14 cellular contexts compared by ENCODE assay signal in genomic region chr6:23174781-23175361, GRCh38.
DNase-seq lines count a peak whose midpoint lies in the region; ATAC-seq and TF ChIP-seq lines count a peak whose summit lies in the region.
"Had no signal": no experiment of that assay in that cellular context is flagged by ENCODE, and none has a peak within 500 bp of the region (broad histone marks: within the 10 kb centered on the region; RNA-seq: fewer than 3 reads in every experiment).

No MANE protein-coding gene starts in this region.

- H4K20me1 ChIP-seq in osteoblast (ENCODE audit: insufficient read depth, low read length), result no peaks in the 10 kb centered on the region

- H3K27me3 Mint-ChIP-seq in Calu3 (ENCODE audit: unreplicated experiment) (no peaks in the 10 kb centered on the region), chondrocyte (ENCODE audit: low read depth) (no peaks in the 10 kb centered on the region)
- H3K27me3 Mint-ChIP-seq: dendritic cell treated with granulocyte-macrophage colony-stimulating factor and Interleukin-4, amounts not matched to agents 40 ng/mL and 50 ng/mL, for 4 days had no signal

- peak overlapping the region; percentile 58 for H2AFZ ChIP-seq in osteoblast (ENCODE audit: low read length)

- ATAC-seq in heart left ventricle (no peak), HG02759 (IDR thresholded peaks at IDR 0.05; ENCODE audit: unreplicated experiment) (no peak)
- ATAC-seq: pancreas had no signal

- H3K4me3 Mint-ChIP-seq in Calu3 (ENCODE audit: low read depth, unreplicated experiment) (no peak overlapping the region), chondrocyte (ENCODE audit: unreplicated experiment) (peak overlapping the region; percentile 0)
- H3K4me3 Mint-ChIP-seq: dendritic cell treated with granulocyte-macrophage colony-stimulating factor and Interleukin-4, amounts not matched to agents 40 ng/mL and 50 ng/mL, for 4 days; T-helper 1 cell treated with Interleukin-12 subunit alpha and Interleukin-12 subunit beta and Interleukin-4 antibody, amounts not matched to agents 30 μg/mL and 1 μg/mL, for 36 hours had no signal

- no peaks in the 10 kb centered on the region for H3K36me3 ChIP-seq in osteoblast (ENCODE audit: insufficient read depth, low read length)
- no peaks in the 10 kb centered on the region for H3K36me3 ChIP-seq in heart left ventricle
- H3K36me3 ChIP-seq: pancreas had no signal

- H3K9me3 Mint-ChIP-seq in Calu3 (ENCODE audit: low read depth, unreplicated experiment) (peaks cover 12% of the 10 kb centered on the region), chondrocyte (ENCODE audit: low read depth) (peaks cover 5% of the 10 kb centered on the region)
- H3K9me3 Mint-ChIP-seq: T-helper 1 cell treated with Interleukin-12 subunit alpha and Interleukin-12 subunit beta and Interleukin-4 antibody, amounts not matched to agents 30 μg/mL and 1 μg/mL, for 36 hours had no signal

- H3K27ac ChIP-seq in osteoblast (ENCODE audit: low read depth, low read length), result peak overlapping the region; percentile 98
- H3K27ac ChIP-seq in heart left ventricle, result no peak overlapping the region
- H3K27ac ChIP-seq: pancreas had no signal

- no peaks in the 10 kb centered on the region for H3K79me2 ChIP-seq in osteoblast (ENCODE audit: insufficient read depth, low read length)

- H3K27me3 ChIP-seq in osteoblast (ENCODE audit: insufficient read depth, low read length) (no peaks in the 10 kb centered on the region), heart left ventricle (no peaks in the 10 kb centered on the region)
- H3K27me3 ChIP-seq: pancreas had no signal

- TF ChIP-seq CTCF in Calu3 (IDR thresholded peaks at IDR 0.05; ENCODE audit: unreplicated experiment) (no peak), chondrocyte (IDR thresholded peaks at IDR 0.05) (no peak), osteoblast (IDR thresholded peaks at IDR 0.05; ENCODE audit: extremely low read depth, low read depth, low read length) (no peak), heart left ventricle (IDR thresholded peaks at IDR 0.05) (no peak), GM13976 (IDR thresholded peaks at IDR 0.05; ENCODE audit: borderline replicate concordance, control extremely low read depth, extremely low read depth, insufficient read depth, missing control alignments) (no peak)

- H3K4me3 ChIP-seq in osteoblast (ENCODE audit: insufficient read depth, low read length) (peak overlapping the region; percentile 43), heart left ventricle (no peak overlapping the region)
- H3K4me3 ChIP-seq: pancreas had no signal

- WGBS in heart left ventricle, 4 donors, result 91 to 96% (median 94%) methylated on average over 7 of the region's 7 CpGs

- H3K27ac Mint-ChIP-seq in Calu3 (ENCODE audit: unreplicated experiment), result peak overlapping the region; percentile 25
- peak overlapping the region; percentile 94 for H3K27ac Mint-ChIP-seq in chondrocyte (ENCODE audit: unreplicated experiment)
- H3K27ac Mint-ChIP-seq: dendritic cell treated with granulocyte-macrophage colony-stimulating factor and Interleukin-4, amounts not matched to agents 40 ng/mL and 50 ng/mL, for 4 days; T-helper 1 cell treated with Interleukin-12 subunit alpha and Interleukin-12 subunit beta and Interleukin-4 antibody, amounts not matched to agents 30 μg/mL and 1 μg/mL, for 36 hours had no signal

- H3K4me1 Mint-ChIP-seq in Calu3 (ENCODE audit: low read depth, unreplicated experiment) (peaks cover 16% of the 10 kb centered on the region), chondrocyte (ENCODE audit: low read depth) (peaks cover 22% of the 10 kb centered on the region)

- intact Hi-C loops in Calu3 (cut with micrococcal nuclease; ENCODE audit: unreplicated experiment) (no loop called here), heart left ventricle (cut with DNase I) (no loop called here)

- no TSS peak for BruUV-seq in Calu3 (replicated peaks; lab: Mats Ljungman, UMichigan)

- H3K9me3 ChIP-seq in osteoblast (ENCODE audit: low read depth, low read length) (no peaks in the 10 kb centered on the region), heart left ventricle (no peaks in the 10 kb centered on the region)
- H3K9me3 ChIP-seq: pancreas had no signal

- in situ Hi-C loops in GM13976 (cut with MboI; ENCODE audit: low sequenced_read_pairs, unreplicated experiment), result no loop called here

- no peak for DNase-seq in Calu3
- DNase-seq in M059J (ENCODE audit: low read depth), result peak; percentile 92
- no peak for DNase-seq in chondrocyte (ENCODE audit: low spot score)
- peak; percentile 72 for DNase-seq in osteoblast (ENCODE audit: insufficient read length, low spot score, missing footprints)
- no peak for DNase-seq in heart left ventricle
- no peak for DNase-seq in GM13976 (ENCODE audit: low spot score)
- no peak for DNase-seq in central memory CD4-positive, alpha-beta T cell
- DNase-seq: GDM1, kidney, NCI-H510A treated with DMSO at 0.1 percent for 48 hours, pancreas had no signal

- no peak for TF ChIP-seq POLR2A in heart left ventricle (IDR thresholded peaks at IDR 0.05)

- peaks cover 30% of the 10 kb centered on the region for H3K4me1 ChIP-seq in osteoblast (ENCODE audit: insufficient read depth, low read length)
- peaks cover 0 to 8% (median 0%) of the 10 kb centered on the region in 12 donors for H3K4me1 ChIP-seq in heart left ventricle
- H3K4me1 ChIP-seq: pancreas had no signal

- H3K4me2 ChIP-seq in osteoblast (ENCODE audit: insufficient read depth, low read length), result peak overlapping the region; percentile 66

- H3K36me3 Mint-ChIP-seq in Calu3 (ENCODE audit: insufficient read depth, unreplicated experiment) (no peaks in the 10 kb centered on the region), chondrocyte (ENCODE audit: low read depth) (no peaks in the 10 kb centered on the region)

- CTCF ChIA-PET in Calu3 (lab: Charles Lee), result no interaction called here

Comparison
In these comparisons a context has a peak if more than half of its experiments do, and no peak if none do; other contexts are left out.
1. DNase-seq: peak in M059J (single experiment) and osteoblast (single experiment); none in Calu3 (single experiment), chondrocyte (single experiment), heart left ventricle (0 of 5), GM13976 (single experiment) and central memory CD4-positive, alpha-beta T cell (single experiment).